1 cellular context compared by ENCODE assay signal in the genomic region with DNA sequence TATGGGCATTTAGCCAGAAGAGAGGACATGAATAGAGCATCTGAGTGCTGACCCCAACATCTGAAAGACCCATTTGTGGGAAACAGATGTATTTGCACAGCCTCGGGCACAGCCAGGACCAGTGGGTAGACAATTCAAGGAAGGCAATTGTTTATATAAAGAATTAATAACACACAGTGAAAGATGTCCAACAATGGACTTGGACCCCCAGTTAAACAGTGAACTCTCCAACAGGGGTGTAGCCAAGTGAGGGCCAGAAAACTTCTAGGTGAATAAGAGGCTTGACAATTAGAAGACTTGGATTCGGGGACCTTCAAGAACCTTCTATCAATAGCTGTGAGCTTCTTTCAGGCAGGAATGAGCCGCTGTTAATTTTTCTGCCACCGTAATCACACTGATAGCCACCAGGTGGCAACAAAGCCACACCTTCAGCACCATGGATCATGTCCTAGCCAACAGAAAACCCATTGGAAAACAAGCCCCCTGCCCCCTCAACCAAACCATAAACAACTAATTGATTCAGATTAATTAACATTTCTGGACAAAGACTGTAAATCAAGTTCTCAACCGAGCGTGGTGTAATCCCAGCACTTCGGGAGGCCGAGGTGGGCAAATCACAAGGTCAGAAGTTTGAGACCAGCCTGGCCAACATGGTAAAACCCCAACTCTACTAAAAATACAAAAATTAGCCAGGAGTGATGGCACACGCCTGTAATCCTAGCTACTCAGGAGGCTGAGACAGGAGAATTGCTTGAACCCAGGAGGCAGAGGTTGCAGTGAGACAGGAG.
TF ChIP-seq lines count a peak whose summit lies in the region.

No MANE protein-coding gene starts in this region.

TF ChIP-seq in HepG2, 621 proteins besides CTCF, POLR2A, EP300 and RAD21 (continued from another document and continues in another):
- TF ChIP-seq ZNF326 (CRISPR knock-in tag; IDR thresholded peaks at IDR 0.05; ENCODE audit: borderline replicate concordance) (no peak), ZNF878 (CRISPR knock-in tag; IDR thresholded peaks at IDR 0.05) (no peak), FOXC1 (CRISPR knock-in tag; IDR thresholded peaks at IDR 0.05; ENCODE audit: borderline replicate concordance) (peak; percentile 77; the same call in 1 of the 2 replicates), ZNF205 (CRISPR knock-in tag; IDR thresholded peaks at IDR 0.05) (no peak), ZNF550 (CRISPR knock-in tag; IDR thresholded peaks at IDR 0.05; ENCODE audit: borderline replicate concordance) (no peak), SRF (IDR thresholded peaks at IDR 0.05; ENCODE audit: low read depth, low read length) (no peak), ZNF839 (CRISPR knock-in tag; IDR thresholded peaks at IDR 0.05; ENCODE audit: borderline replicate concordance) (no peak), ZNF652 (CRISPR knock-in tag; IDR thresholded peaks at IDR 0.05; ENCODE audit: borderline replicate concordance, low read depth) (no peak), MZF1 (CRISPR knock-in tag; IDR thresholded peaks at IDR 0.05; ENCODE audit: borderline replicate concordance) (no peak), MTERF4 (CRISPR knock-in tag; IDR thresholded peaks at IDR 0.05) (no peak), IRF2 (CRISPR knock-in tag; IDR thresholded peaks at IDR 0.05) (peak; percentile 69), REL (CRISPR knock-in tag; conservative IDR thresholded peaks at IDR 0.05) (no peak), ZNF251 (CRISPR knock-in tag; IDR thresholded peaks at IDR 0.05) (no peak), SP140L (CRISPR knock-in tag; IDR thresholded peaks at IDR 0.05; ENCODE audit: borderline replicate concordance) (no peak), ZNF609 (CRISPR knock-in tag; IDR thresholded peaks at IDR 0.05; ENCODE audit: borderline replicate concordance) (no peak), MTA1 (CRISPR knock-in tag; IDR thresholded peaks at IDR 0.05; ENCODE audit: borderline replicate concordance) (no peak), ZNF333 (CRISPR knock-in tag; IDR thresholded peaks at IDR 0.05; ENCODE audit: borderline replicate concordance) (no peak), ZIK1 (CRISPR knock-in tag; IDR thresholded peaks at IDR 0.05; ENCODE audit: borderline replicate concordance, low read depth) (no peak), SNAPC2 (CRISPR knock-in tag; IDR thresholded peaks at IDR 0.05) (no peak), YEATS4 (CRISPR knock-in tag; IDR thresholded peaks at IDR 0.05; ENCODE audit: borderline replicate concordance) (0 out of 2 replicates have a peak, but pooled peaks have one; percentile 5), ZBTB7A (CRISPR knock-in tag; IDR thresholded peaks at IDR 0.05) (no peak), MAZ (IDR thresholded peaks at IDR 0.05; ENCODE audit: borderline replicate concordance, low read depth, low read length) (no peak), MAZ (CRISPR knock-in tag; IDR thresholded peaks at IDR 0.05; ENCODE audit: low read depth) (0 out of 2 replicates have a peak, but pooled peaks have one; percentile 27), ZFP91 (CRISPR knock-in tag; IDR thresholded peaks at IDR 0.05; ENCODE audit: borderline replicate concordance) (no peak), BORCS8-MEF2B (CRISPR knock-in tag; IDR thresholded peaks at IDR 0.05) (no peak), WIZ (CRISPR knock-in tag; IDR thresholded peaks at IDR 0.05) (0 out of 2 replicates have a peak, but pooled peaks have one; percentile 63), KMT2B (CRISPR knock-in tag; IDR thresholded peaks at IDR 0.05) (no peak), ISX (CRISPR knock-in tag; conservative IDR thresholded peaks at IDR 0.05) (no peak), ZNF780A (CRISPR knock-in tag; IDR thresholded peaks at IDR 0.05) (no peak), SCMH1 (CRISPR knock-in tag; IDR thresholded peaks at IDR 0.05; ENCODE audit: borderline replicate concordance) (no peak), GLI4 (CRISPR knock-in tag; IDR thresholded peaks at IDR 0.05; ENCODE audit: borderline replicate concordance) (0 out of 2 replicates have a peak, but pooled peaks have one; percentile 48), ATM (IDR thresholded peaks at IDR 0.05; ENCODE audit: borderline replicate concordance) (no peak), PHF20 (CRISPR knock-in tag; IDR thresholded peaks at IDR 0.05) (0 out of 2 replicates have a peak, but pooled peaks have one; percentile 19)
- TF ChIP-seq, protein P1, sequence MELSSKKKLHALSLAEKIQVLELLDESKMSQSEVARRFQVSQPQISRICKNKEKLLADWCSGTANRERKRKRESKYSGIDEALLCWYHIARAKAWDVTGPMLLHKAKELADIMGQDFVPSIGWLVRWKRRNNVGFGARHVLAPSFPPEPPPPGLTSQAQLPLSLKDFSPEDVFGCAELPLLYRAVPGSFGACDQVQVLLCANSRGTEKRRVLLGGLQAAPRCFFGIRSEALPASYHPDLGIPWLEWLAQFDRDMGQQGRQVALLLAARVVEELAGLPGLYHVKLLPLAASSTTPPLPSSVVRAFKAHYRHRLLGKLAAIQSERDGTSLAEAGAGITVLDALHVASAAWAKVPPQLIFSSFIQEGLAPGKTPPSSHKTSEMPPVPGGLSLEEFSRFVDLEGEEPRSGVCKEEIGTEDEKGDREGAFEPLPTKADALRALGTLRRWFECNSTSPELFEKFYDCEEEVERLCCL (CRISPR knock-in tag; IDR thresholded peaks at IDR 0.05; ENCODE audit: borderline replicate concordance) = no peak
- TF ChIP-seq, protein P2, sequence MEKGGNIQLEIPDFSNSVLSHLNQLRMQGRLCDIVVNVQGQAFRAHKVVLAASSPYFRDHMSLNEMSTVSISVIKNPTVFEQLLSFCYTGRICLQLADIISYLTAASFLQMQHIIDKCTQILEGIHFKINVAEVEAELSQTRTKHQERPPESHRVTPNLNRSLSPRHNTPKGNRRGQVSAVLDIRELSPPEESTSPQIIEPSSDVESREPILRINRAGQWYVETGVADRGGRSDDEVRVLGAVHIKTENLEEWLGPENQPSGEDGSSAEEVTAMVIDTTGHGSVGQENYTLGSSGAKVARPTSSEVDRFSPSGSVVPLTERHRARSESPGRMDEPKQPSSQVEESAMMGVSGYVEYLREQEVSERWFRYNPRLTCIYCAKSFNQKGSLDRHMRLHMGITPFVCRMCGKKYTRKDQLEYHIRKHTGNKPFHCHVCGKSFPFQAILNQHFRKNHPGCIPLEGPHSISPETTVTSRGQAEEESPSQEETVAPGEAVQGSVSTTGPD (CRISPR knock-in tag; IDR thresholded peaks at IDR 0.05) = no peak
- TF ChIP-seq, protein P3, sequence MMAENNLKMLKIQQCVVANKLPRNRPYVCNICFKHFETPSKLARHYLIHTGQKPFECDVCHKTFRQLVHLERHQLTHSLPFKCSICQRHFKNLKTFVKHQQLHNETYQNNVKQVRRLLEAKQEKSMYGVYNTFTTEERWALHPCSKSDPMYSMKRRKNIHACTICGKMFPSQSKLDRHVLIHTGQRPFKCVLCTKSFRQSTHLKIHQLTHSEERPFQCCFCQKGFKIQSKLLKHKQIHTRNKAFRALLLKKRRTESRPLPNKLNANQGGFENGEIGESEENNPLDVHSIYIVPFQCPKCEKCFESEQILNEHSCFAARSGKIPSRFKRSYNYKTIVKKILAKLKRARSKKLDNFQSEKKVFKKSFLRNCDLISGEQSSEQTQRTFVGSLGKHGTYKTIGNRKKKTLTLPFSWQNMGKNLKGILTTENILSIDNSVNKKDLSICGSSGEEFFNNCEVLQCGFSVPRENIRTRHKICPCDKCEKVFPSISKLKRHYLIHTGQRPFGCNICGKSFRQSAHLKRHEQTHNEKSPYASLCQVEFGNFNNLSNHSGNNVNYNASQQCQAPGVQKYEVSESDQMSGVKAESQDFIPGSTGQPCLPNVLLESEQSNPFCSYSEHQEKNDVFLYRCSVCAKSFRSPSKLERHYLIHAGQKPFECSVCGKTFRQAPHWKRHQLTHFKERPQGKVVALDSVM (CRISPR knock-in tag; IDR thresholded peaks at IDR 0.05) = no peak
- TF ChIP-seq, protein P4, sequence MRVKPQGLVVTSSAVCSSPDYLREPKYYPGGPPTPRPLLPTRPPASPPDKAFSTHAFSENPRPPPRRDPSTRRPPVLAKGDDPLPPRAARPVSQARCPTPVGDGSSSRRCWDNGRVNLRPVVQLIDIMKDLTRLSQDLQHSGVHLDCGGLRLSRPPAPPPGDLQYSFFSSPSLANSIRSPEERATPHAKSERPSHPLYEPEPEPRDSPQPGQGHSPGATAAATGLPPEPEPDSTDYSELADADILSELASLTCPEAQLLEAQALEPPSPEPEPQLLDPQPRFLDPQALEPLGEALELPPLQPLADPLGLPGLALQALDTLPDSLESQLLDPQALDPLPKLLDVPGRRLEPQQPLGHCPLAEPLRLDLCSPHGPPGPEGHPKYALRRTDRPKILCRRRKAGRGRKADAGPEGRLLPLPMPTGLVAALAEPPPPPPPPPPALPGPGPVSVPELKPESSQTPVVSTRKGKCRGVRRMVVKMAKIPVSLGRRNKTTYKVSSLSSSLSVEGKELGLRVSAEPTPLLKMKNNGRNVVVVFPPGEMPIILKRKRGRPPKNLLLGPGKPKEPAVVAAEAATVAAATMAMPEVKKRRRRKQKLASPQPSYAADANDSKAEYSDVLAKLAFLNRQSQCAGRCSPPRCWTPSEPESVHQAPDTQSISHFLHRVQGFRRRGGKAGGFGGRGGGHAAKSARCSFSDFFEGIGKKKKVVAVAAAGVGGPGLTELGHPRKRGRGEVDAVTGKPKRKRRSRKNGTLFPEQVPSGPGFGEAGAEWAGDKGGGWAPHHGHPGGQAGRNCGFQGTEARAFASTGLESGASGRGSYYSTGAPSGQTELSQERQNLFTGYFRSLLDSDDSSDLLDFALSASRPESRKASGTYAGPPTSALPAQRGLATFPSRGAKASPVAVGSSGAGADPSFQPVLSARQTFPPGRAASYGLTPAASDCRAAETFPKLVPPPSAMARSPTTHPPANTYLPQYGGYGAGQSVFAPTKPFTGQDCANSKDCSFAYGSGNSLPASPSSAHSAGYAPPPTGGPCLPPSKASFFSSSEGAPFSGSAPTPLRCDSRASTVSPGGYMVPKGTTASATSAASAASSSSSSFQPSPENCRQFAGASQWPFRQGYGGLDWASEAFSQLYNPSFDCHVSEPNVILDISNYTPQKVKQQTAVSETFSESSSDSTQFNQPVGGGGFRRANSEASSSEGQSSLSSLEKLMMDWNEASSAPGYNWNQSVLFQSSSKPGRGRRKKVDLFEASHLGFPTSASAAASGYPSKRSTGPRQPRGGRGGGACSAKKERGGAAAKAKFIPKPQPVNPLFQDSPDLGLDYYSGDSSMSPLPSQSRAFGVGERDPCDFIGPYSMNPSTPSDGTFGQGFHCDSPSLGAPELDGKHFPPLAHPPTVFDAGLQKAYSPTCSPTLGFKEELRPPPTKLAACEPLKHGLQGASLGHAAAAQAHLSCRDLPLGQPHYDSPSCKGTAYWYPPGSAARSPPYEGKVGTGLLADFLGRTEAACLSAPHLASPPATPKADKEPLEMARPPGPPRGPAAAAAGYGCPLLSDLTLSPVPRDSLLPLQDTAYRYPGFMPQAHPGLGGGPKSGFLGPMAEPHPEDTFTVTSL (CRISPR knock-in tag; IDR thresholded peaks at IDR 0.05; ENCODE audit: borderline replicate concordance) = peak; percentile 52; the same call in 1 of the 2 replicates
